Comparison of ENCODE assay signal across 11 cellular contexts in the genomic region with DNA sequence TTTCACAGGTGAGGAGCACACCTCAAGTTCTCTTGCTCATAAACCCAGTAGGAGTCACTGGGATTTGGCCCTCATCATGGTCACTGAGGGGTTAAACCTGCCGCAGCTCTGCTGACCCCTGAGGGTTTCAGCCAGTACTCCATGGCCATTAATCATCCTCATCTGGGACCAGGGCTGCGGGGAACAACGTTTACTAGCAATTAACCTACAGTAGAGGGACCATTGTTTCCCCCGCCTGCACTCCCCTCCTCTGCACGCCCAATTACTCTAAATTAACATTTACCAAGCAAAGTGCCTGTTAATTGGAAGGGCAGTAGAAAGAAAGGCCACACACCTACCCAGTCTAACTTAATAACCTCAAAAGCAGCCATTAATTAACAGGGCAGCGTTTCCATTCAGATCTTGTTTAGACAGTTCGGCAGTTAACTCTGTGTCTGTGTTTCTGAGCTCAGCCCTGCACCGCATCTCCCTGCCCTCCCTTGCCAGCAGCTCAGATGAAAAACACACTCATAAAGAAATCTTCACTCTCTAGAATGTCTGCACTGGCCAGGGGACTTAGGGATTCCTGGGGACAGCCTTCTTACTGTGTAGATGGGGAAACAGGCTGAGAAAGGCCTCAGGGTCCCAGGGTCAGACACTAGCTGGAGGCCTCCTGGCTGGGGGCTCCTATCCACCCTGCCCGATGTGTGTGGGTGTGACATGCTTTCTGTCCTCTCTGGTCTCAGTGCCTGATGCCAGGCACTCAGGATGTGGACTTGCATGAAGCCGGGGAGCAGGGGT. TPM values are rescaled to one million over a fixed set of nuclear protein-coding genes. Genes with fewer than 3 reads are reported as not detected.
DNase-seq lines count a peak whose midpoint lies in the region; ATAC-seq, FAIRE-seq and TF ChIP-seq lines count a peak whose summit lies in the region.
"Had no signal": no experiment of that assay in that cellular context is flagged by ENCODE, and none has a peak within 500 bp of the region (broad histone marks: within the 10 kb centered on the region; RNA-seq: fewer than 3 reads in every experiment).

No MANE protein-coding gene starts in this region.

- no peak overlapping the region for H3K56ac ChIP-seq in IMR-90 (ENCODE audit: extremely low read depth, insufficient read depth, low read length)
- no peak overlapping the region for H3K56ac ChIP-seq in H1 (replicated peaks; ENCODE audit: insufficient read length, low read depth, low read length)

- no peaks in the 10 kb centered on the region for H3K9me1 ChIP-seq in IMR-90 (ENCODE audit: insufficient read depth, low read length)

- no peak overlapping the region for H3K4ac ChIP-seq in IMR-90 (ENCODE audit: low read depth, low read length)
- no peak overlapping the region for H3K4ac ChIP-seq in H1 (replicated peaks; ENCODE audit: insufficient read length, low read depth, low read length)

- ATAC-seq in IMR-90 (ENCODE audit: low read depth), result peak; percentile 52
- no peak for ATAC-seq in activated CD4-positive, CD25-positive, alpha-beta regulatory T cell treated with anti-CD3 and anti-CD28 coated beads, Interleukin-2, amount 50 U/mL, for 24 hours
- no peak for ATAC-seq in GM21529 (IDR thresholded peaks at IDR 0.05; ENCODE audit: unreplicated experiment)
- no peak for ATAC-seq in GM19397 (IDR thresholded peaks at IDR 0.05; ENCODE audit: unreplicated experiment)
- ATAC-seq: T-helper 17 cell had no signal

- H3K4me1 ChIP-seq in IMR-90 (ENCODE audit: control insufficient read depth, insufficient read depth, low read length) (peaks cover 10% of the 10 kb centered on the region), H1 (replicated peaks in 1 of 4; ENCODE audit: control insufficient read depth in 3 of 4, insufficient read depth in 4 of 4, low read length in 3 of 4) (peaks cover 9 to 29% (median 17%) of the 10 kb centered on the region in 4 experiments)

- H3K4me2 ChIP-seq in IMR-90 (ENCODE audit: low read depth, low read length), result no peak overlapping the region
- peak overlapping the region; percentile 19 to 28; a peak in 1 of 4 replicates for H3K4me2 ChIP-seq in H1 (ENCODE audit: insufficient read depth in 1 of 2, low read depth in 2 of 2, low read length in 2 of 2)

- 0% methylated on average over 1 of the region's 10 CpGs; no CpG with 5 or more reads in 1 of the 2 experiments for WGBS in IMR-90 (ENCODE audit: extremely low coverage in 2 of 2, insufficient read length in 1 of 2), 2 experiments
- 40% methylated on average over 9 of the region's 10 CpGs; no CpG with 5 or more reads in 1 of the 2 experiments for WGBS in H1 (ENCODE audit: extremely low coverage in 1 of 2, insufficient coverage in 1 of 2, insufficient read length in 1 of 2, insufficient replicate concordance in 2 of 2, low coverage in 1 of 2, low lambda C conversion rate in 2 of 2, missing lambda C conversion rate in 1 of 2), 2 experiments

- no peak overlapping the region for H2AFZ ChIP-seq in IMR-90 (replicated peaks; ENCODE audit: low read length, poor library complexity)
- H2AFZ ChIP-seq in H1 (ENCODE audit: low read length), result peak overlapping the region; percentile 11; the same call in 1 of the 2 replicates

- H3K14ac ChIP-seq in IMR-90 (replicated peaks; ENCODE audit: low read depth, low read length), result no peak overlapping the region
- no peak overlapping the region for H3K14ac ChIP-seq in H1 (ENCODE audit: insufficient read length)

- in situ Hi-C loops in IMR-90 (cut with MboI; ENCODE audit: low sequenced_read_pairs), result no loop called here

- no peak overlapping the region for H4K91ac ChIP-seq in IMR-90 (ENCODE audit: insufficient read depth, low read depth, low read length)
- peak overlapping the region; percentile 8 for H4K91ac ChIP-seq in H1 (replicated peaks; ENCODE audit: insufficient read length, low read length)

- no peak overlapping the region for H2BK15ac ChIP-seq in IMR-90 (ENCODE audit: low read depth, low read length)
- H2BK15ac ChIP-seq in H1 (ENCODE audit: low read length), result no peak overlapping the region

- no peaks in the 10 kb centered on the region for H3K79me2 ChIP-seq in H1 (ENCODE audit: control insufficient read depth in 1 of 2, insufficient read depth in 2 of 2, low read length in 2 of 2)

- H2BK120ac ChIP-seq in IMR-90 (ENCODE audit: low read depth, low read length), result no peak overlapping the region
- no peak overlapping the region for H2BK120ac ChIP-seq in H1 (replicated peaks; ENCODE audit: low read depth, low read length)

- H4K5ac ChIP-seq in IMR-90 (ENCODE audit: low read depth, low read length) (no peak overlapping the region), H1 (ENCODE audit: insufficient read length, low read depth, low read length) (no peak overlapping the region)

- H3K27me3 ChIP-seq in IMR-90 (ENCODE audit: control insufficient read depth, insufficient read depth, low read length) (peaks cover 26% of the 10 kb centered on the region), H1 (replicated peaks in 1 of 4; ENCODE audit: control insufficient read depth in 3 of 4, extremely low read depth in 1 of 4, insufficient read depth in 3 of 4, low read length in 3 of 4) (no peaks in the 10 kb centered on the region; a peak in 1 of 7 replicates)

- TF ChIP-seq CTCF in IMR-90 (conservative IDR thresholded peaks at IDR 0.05; ENCODE audit: low read depth, low read length) (no peak), H1 (IDR thresholded peaks at IDR 0.05; ENCODE audit: control extremely low read depth in 1 of 3, insufficient read depth in 1 of 3, low read depth in 1 of 3, low read length in 3 of 3) (peak; percentile 33 to 61 (median 53); a peak in 3 of 4 replicates), retinal pigment epithelial cell (conservative IDR thresholded peaks at IDR 0.05; ENCODE audit: low read depth, low read length) (peak; percentile 21)

- H4K8ac ChIP-seq in IMR-90 (ENCODE audit: low read depth in 2 of 2, low read length in 2 of 2), result no peak overlapping the region
- no peak overlapping the region for H4K8ac ChIP-seq in H1 (ENCODE audit: extremely low read depth, insufficient read depth, low read length)

- peaks cover 4% of the 10 kb centered on the region; the same call in 1 of the 2 replicates for H3K23me2 ChIP-seq in H1 (ENCODE audit: low read depth, low read length)

- H3K27ac ChIP-seq in IMR-90 (ENCODE audit: insufficient read depth, low read length) (no peak overlapping the region), H1 (ENCODE audit: low read depth, low read length) (no peak overlapping the region)

- H3K9me3 ChIP-seq in IMR-90 (ENCODE audit: control insufficient read depth, insufficient read depth, low read length) (no peaks in the 10 kb centered on the region), H1 (ENCODE audit: insufficient read depth in 2 of 2, low read depth in 1 of 2, low read length in 1 of 2) (no peaks in the 10 kb centered on the region)

- H3K18ac ChIP-seq in IMR-90 (ENCODE audit: low read depth, low read length), result no peak overlapping the region
- peak overlapping the region; percentile 42; the same call in 1 of the 2 replicates for H3K18ac ChIP-seq in H1 (ENCODE audit: extremely low read depth, low read length)

- H2BK5ac ChIP-seq in IMR-90 (ENCODE audit: low read depth, low read length, poor library complexity, severe bottlenecking) (no peak overlapping the region), H1 (ENCODE audit: low read depth, low read length) (peak overlapping the region; percentile 27; the same call in 1 of the 2 replicates)

- H3K9ac ChIP-seq in IMR-90 (ENCODE audit: low read depth, low read length) (no peak overlapping the region), H1 (replicated peaks in 1 of 4; ENCODE audit: extremely low read depth in 1 of 4, low read depth in 3 of 4, low read length in 3 of 4) (no peak overlapping the region)

- FAIRE-seq in H1 (lab: Jason Lieb, UNC), result no peak
- FAIRE-seq: endothelial cell of umbilical vein had no signal

- no peaks in the 10 kb centered on the region for H3K36me3 ChIP-seq in IMR-90 (ENCODE audit: control insufficient read depth, insufficient read depth, low read length)
- no peaks in the 10 kb centered on the region; a peak in 1 of 8 replicates for H3K36me3 ChIP-seq in H1 (ENCODE audit: control insufficient read depth in 2 of 4, insufficient read depth in 4 of 4, low read length in 3 of 4)

- CTCF ChIA-PET in IMR-90 (lab: Yijun Ruan, JAX) (interaction anchor here (0.5 to 1.3 kb wide), 2 partner anchors 12 to 1052 kb away, joined by 3 to 4 read pairs; no protein-coding TSS in a partner anchor), H1 (lab: Charles Lee; ENCODE audit: partially characterized antibody) (interaction anchor here (0.9 to 2.3 kb wide), 6 partner anchors 9 to 67 kb away, joined by 3 to 11 read pairs (median 4); no protein-coding TSS in a partner anchor)

- POLR2A ChIA-PET in IMR-90 (lab: Charles Lee; ENCODE audit: unreplicated experiment) (no interaction called here), H1 (lab: Charles Lee; ENCODE audit: partially characterized antibody) (interaction anchor here (1.3 kb wide), 1 partner anchor 52 kb away, joined by 3 read pairs; a partner anchor contains a TSS)

- TF ChIP-seq EP300 in H1 (IDR thresholded peaks at IDR 0.05; ENCODE audit: borderline replicate concordance in 1 of 2, low read depth in 2 of 2, low read length in 2 of 2), result no peak

- intact Hi-C loops in IMR-90 (cut with micrococcal nuclease), result loop anchor here (10.0 kb wide), 1 partner anchor 55 kb away; a partner anchor contains a TSS

- BruUV-seq in IMR-90 (replicated peaks; lab: Mats Ljungman, UMichigan), result no TSS peak

- TF ChIP-seq POLR2A in IMR-90 (IDR thresholded peaks at IDR 0.05; ENCODE audit: low read depth, low read length) (no peak), H1 (IDR thresholded peaks at IDR 0.05; ENCODE audit: control extremely low read depth in 1 of 2, low read depth in 2 of 2, low read length in 2 of 2) (no peak)

- TF ChIP-seq RAD21 in IMR-90 (IDR thresholded peaks at IDR 0.05; ENCODE audit: low read length) (no peak), H1 (IDR thresholded peaks at IDR 0.05 in 1 of 2, conservative IDR thresholded peaks at IDR 0.05 in 1 of 2; ENCODE audit: low read depth in 2 of 2, low read length in 2 of 2) (peak in 1 of 2 experiments; percentile 18; a peak in 1 of 4 replicates)

- no peak overlapping the region for H2AK5ac ChIP-seq in IMR-90 (ENCODE audit: low read depth, low read length)
- no peak overlapping the region for H2AK5ac ChIP-seq in H1 (ENCODE audit: low read depth, low read length)

- H2BK20ac ChIP-seq in IMR-90 (ENCODE audit: low read depth, low read length) (no peak overlapping the region), H1 (ENCODE audit: low read length) (peak overlapping the region; percentile 84)

- dilution Hi-C loops in IMR-90 (cut with HindIII; ENCODE audit: low sequenced_read_pairs, unreplicated experiment), result no loop called here

- H2BK12ac ChIP-seq in H1 (ENCODE audit: low read depth, low read length), result 0 out of 2 replicates have a peak overlapping the region, but pooled peaks have one; percentile 22

- no peaks in the 10 kb centered on the region for H4K20me1 ChIP-seq in IMR-90 (ENCODE audit: insufficient read depth, low read length)
- no peaks in the 10 kb centered on the region for H4K20me1 ChIP-seq in H1 (replicated peaks in 1 of 2; ENCODE audit: control insufficient read depth in 1 of 2, insufficient read depth in 2 of 2, low read length in 2 of 2)

- H2AK9ac ChIP-seq in IMR-90 (replicated peaks; ENCODE audit: low read depth, low read length, poor library complexity), result no peak overlapping the region

- H3K4me3 ChIP-seq in IMR-90 (ENCODE audit: insufficient read depth, low read depth, low read length) (no peak overlapping the region), H1 (ENCODE audit: extremely low read depth in 1 of 4, insufficient read depth in 2 of 4, low read depth in 3 of 4, low read length in 4 of 4) (no peak overlapping the region; a peak in 1 of 8 replicates), retinal pigment epithelial cell (ENCODE audit: low read length) (no peak overlapping the region)

- H3K79me1 ChIP-seq in IMR-90 (ENCODE audit: low read depth in 1 of 2, low read length in 2 of 2) (no peaks in the 10 kb centered on the region), H1 (ENCODE audit: low read depth, low read length) (no peaks in the 10 kb centered on the region)

- no peak overlapping the region for H3K23ac ChIP-seq in IMR-90 (ENCODE audit: low read depth, low read length)
- no peak overlapping the region for H3K23ac ChIP-seq in H1 (ENCODE audit: insufficient read length)

- DNase-seq in IMR-90, result no peak
- peak; percentile 100 for DNase-seq in NCI-H69 (lab: John Stamatoyannopoulos, UW)
- DNase-seq in H1 (ENCODE audit: low read depth in 1 of 2, low spot score in 2 of 2), result no peak
- DNase-seq in retinal pigment epithelial cell (ENCODE audit: low read depth), result no peak
- DNase-seq: DMS53, KBM-7, T-helper 17 cell had no signal

RNA-seq across cellular contexts. Expression of a gene that starts 51.6 kb away (rescaled TPM):
- 33.9 and 38.4 TPM in 2 replicates for total RNA-seq in IMR-90 (2012; rRNA removed)
- polyA plus RNA-seq in IMR-90 (2012; rRNA removed) (35.1 and 36.4 TPM in 2 replicates), H1 (2011; rRNA removed) (26.7 and 27.1 TPM in 2 replicates)
- 28.1 and 31.3 TPM in 2 replicates for polyA plus RNA-seq in IMR-90 (2012; cell fraction: cytosol; rRNA removed)
- polyA plus RNA-seq in IMR-90 (2012; cell fraction: nucleus; rRNA removed; ENCODE audit: low replicate concordance), result 20.4 and 43.6 TPM in 2 replicates
- 27.8 and 30.7 TPM in 2 replicates for total RNA-seq in H1 (2021; fragmentation: NEBNext Ultra II Directional; extraction: Animal tissue kit (Norgen Biotek cat#: 25700))
- 27.7 TPM for polyA plus RNA-seq in H1 (2011; cell fraction: cytosol; rRNA removed)
- 17.0 TPM for polyA plus RNA-seq in H1 (2011; cell fraction: nucleus; rRNA removed)
- 19.3 to 23.1 TPM (median 21.7 TPM) in 4 replicates for polyA plus RNA-seq in H1 (2012, experiment 1 of 2)
- 13.0 TPM for polyA plus RNA-seq in H1 (2012, experiment 2 of 2)
- 41.1 TPM for polyA plus RNA-seq in H1 (2013, experiment 1 of 2)
- 52.8 TPM for polyA plus RNA-seq in H1 (2013, experiment 2 of 2)
- 25.5 and 30.1 TPM in 2 replicates for polyA minus RNA-seq in H1 (2011; rRNA and poly(A)+ RNA removed)
- 14.7 TPM for polyA minus RNA-seq in H1 (2011; cell fraction: cytosol; rRNA and poly(A)+ RNA removed)
- polyA minus RNA-seq in H1 (2011; cell fraction: nucleus; rRNA and poly(A)+ RNA removed), result 22.0 TPM

RNA-seq across cellular contexts. Expression of a gene that starts 51.9 kb away (rescaled TPM):
- total RNA-seq in IMR-90 (2012; rRNA removed), result 180 and 184 TPM in 2 replicates
- 281 and 285 TPM in 2 replicates for polyA plus RNA-seq in IMR-90 (2012; rRNA removed)
- polyA plus RNA-seq in IMR-90 (2012; cell fraction: cytosol; rRNA removed), result 432 and 436 TPM in 2 replicates
- polyA plus RNA-seq in IMR-90 (2012; cell fraction: nucleus; rRNA removed; ENCODE audit: low replicate concordance), result 116 and 149 TPM in 2 replicates
- total RNA-seq in H1 (2021; fragmentation: NEBNext Ultra II Directional; extraction: Animal tissue kit (Norgen Biotek cat#: 25700)), result 155 and 163 TPM in 2 replicates
- 315 and 379 TPM in 2 replicates for polyA plus RNA-seq in H1 (2011; rRNA removed)
- polyA plus RNA-seq in H1 (2011; cell fraction: cytosol; rRNA removed), result 222 TPM
- polyA plus RNA-seq in H1 (2011; cell fraction: nucleus; rRNA removed), result 109 TPM
- 179 to 259 TPM (median 234 TPM) in 4 replicates for polyA plus RNA-seq in H1 (2012, experiment 1 of 2)
- polyA plus RNA-seq in H1 (2012, experiment 2 of 2), result 527 TPM
- polyA plus RNA-seq in H1 (2013, experiment 1 of 2), result 451 TPM
- polyA plus RNA-seq in H1 (2013, experiment 2 of 2), result 470 TPM
- 37.0 and 38.5 TPM in 2 replicates for polyA minus RNA-seq in H1 (2011; rRNA and poly(A)+ RNA removed)
- 32.5 TPM for polyA minus RNA-seq in H1 (2011; cell fraction: cytosol; rRNA and poly(A)+ RNA removed)
- 37.5 TPM for polyA minus RNA-seq in H1 (2011; cell fraction: nucleus; rRNA and poly(A)+ RNA removed)
